In genomic region chr15:25437751-25438600, GRCh38 we compare ENCODE assay signal across 8 cellular contexts. TPM values are rescaled to one million over a fixed set of nuclear protein-coding genes. Genes with fewer than 3 reads are reported as not detected.
A peak's percentile ranks its signal among the peaks of the same experiment; 100 is the strongest.
DNase-seq lines count a peak whose midpoint lies in the region; ATAC-seq and TF ChIP-seq lines count a peak whose summit lies in the region.

No MANE protein-coding gene starts in this region.

- ATAC-seq in GM19043 (IDR thresholded peaks at IDR 0.05; ENCODE audit: low read depth, unreplicated experiment): peak; percentile 37
- ATAC-seq in HG03378 (IDR thresholded peaks at IDR 0.05; ENCODE audit: unreplicated experiment): peak; percentile 36
- ATAC-seq in omental fat pad (ENCODE audit: low FRiP score): peak; percentile 75

- no peaks in the 10 kb centered on the region for H3K9me3 ChIP-seq in tibial artery

- H3K27me3 ChIP-seq in BJ (ENCODE audit: control insufficient read depth, insufficient read depth, low read length) (no peaks in the 10 kb centered on the region), tibial artery (no peaks in the 10 kb centered on the region)

- CTCF ChIA-PET in BJ (lab: Yijun Ruan, JAX): interaction anchor here (0.7 to 1.6 kb wide), 2 partner anchors 41 to 289 kb away, joined by 3 read pairs; no protein-coding TSS in a partner anchor

- no peak for DNase-seq in BJ (ENCODE audit: low read depth)
- peak; percentile 68 for DNase-seq in RPMI7951 (ENCODE audit: low read depth)
- DNase-seq in activated naive CD4-positive, alpha-beta T cell treated with Interleukin-2 at 50 U/mL for 16 hours: peak; percentile 62
- DNase-seq in germinal center (ENCODE audit: low spot score): peak; percentile 49
- no peak for DNase-seq in omental fat pad (ENCODE audit: low spot score)
- DNase-seq in tibial artery: peak; percentile 29 to 76

- H3K4me1 ChIP-seq in tibial artery: peaks cover 0 to 49% (median 17%) of the 10 kb centered on the region in 4 donors

- no peaks in the 10 kb centered on the region for H3K36me3 ChIP-seq in BJ (ENCODE audit: control insufficient read depth, insufficient read depth, low read length)
- no peaks in the 10 kb centered on the region for H3K36me3 ChIP-seq in tibial artery

- peak overlapping the region; percentile 99 for H3K4me3 ChIP-seq in BJ (ENCODE audit: low read depth, low read length)
- H3K4me3 ChIP-seq in tibial artery: peak overlapping the region; percentile 99 to 100

- POLR2A ChIA-PET in BJ (lab: Charles Lee): no interaction called here

- intact Hi-C loops in tibial artery (cut with DNase I; ENCODE audit: low total_unique reads): loop anchor here (10.0 kb wide), 1 partner anchor 647 kb away; no protein-coding TSS in a partner anchor

- TF ChIP-seq CTCF in BJ (IDR thresholded peaks at IDR 0.05; ENCODE audit: insufficient read depth, low read depth, low read length): no peak
- no peak for TF ChIP-seq CTCF in omental fat pad (IDR thresholded peaks at IDR 0.05)
- TF ChIP-seq CTCF in tibial artery (IDR thresholded peaks at IDR 0.05): peak; percentile 24 to 32

- peak overlapping the region; percentile 99 to 100 for H3K27ac ChIP-seq in tibial artery

RNA-seq across cellular contexts. Expression of gene UBE3A, which starts 0.8 kb away (rescaled TPM):
- 23.5 and 36.2 TPM in 2 replicates for polyA plus RNA-seq in BJ (2011; rRNA removed)
- polyA minus RNA-seq in BJ (2011; rRNA and poly(A)+ RNA removed): 53.2 and 58.2 TPM in 2 replicates
- 51.0 and 66.4 TPM in 2 replicates for total RNA-seq in RPMI7951 (2014; rRNA removed; shearing (Covaris generic))
- 10 to 100 TPM; 54.1 to 71.6 (median 61.9) TPM for total RNA-seq in omental fat pad

Comparison
In these comparisons a context has a peak if more than half of its experiments do, and no peak if none do; other contexts are left out.
1. DNase-seq: peak in RPMI7951 (single experiment), activated naive CD4-positive, alpha-beta T cell treated with Interleukin-2 at 50 U/mL for 16 hours (single experiment), germinal center (single experiment) and tibial artery (2 of 2); none in BJ (single experiment) and omental fat pad (single experiment).
2. CTCF ChIP-seq: peak in tibial artery (2 of 2); none in BJ (single experiment) and omental fat pad (0 of 3).
3. Peak in every context shown above with its lines, with median percentiles within 50 percentile points of each other: ATAC-seq.